Comparison of ENCODE assay signal across 8 cellular contexts in the genomic region with DNA sequence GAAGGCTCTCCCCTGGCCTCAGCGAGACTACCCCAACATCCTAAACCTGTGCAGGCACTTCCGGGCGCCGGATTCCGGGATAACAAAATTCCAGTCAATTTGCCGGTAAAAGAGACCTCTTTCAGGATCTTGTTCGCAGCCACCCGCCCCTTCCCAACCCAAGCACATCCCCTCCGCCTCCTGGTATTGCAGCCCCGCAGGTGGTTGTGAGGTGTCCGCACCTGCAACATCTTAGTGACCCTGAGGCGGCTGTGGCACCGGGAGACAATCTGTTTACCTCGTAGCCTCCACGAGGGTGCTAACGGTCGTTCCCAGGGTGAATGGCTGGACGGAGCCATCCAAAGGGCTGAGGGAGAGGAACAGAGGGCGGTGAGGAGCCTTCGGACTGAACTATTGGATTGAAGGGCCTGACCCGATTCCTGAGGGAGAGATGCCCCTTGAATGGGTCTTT. TPM values are rescaled to one million over a fixed set of nuclear protein-coding genes. Genes with fewer than 3 reads are reported as not detected.
A peak's percentile ranks its signal among the peaks of the same experiment; 100 is the strongest.
DNase-seq lines count a peak whose midpoint lies in the region; ATAC-seq and TF ChIP-seq lines count a peak whose summit lies in the region.

No MANE protein-coding gene starts in this region.

- H3K27me3 ChIP-seq in BLaER1, result peaks cover 38% of the 10 kb centered on the region

- H3K4me3 ChIP-seq in BLaER1, result peak overlapping the region; percentile 62
- H3K4me3 ChIP-seq in LNCaP clone FGC (ENCODE audit: low read depth, low read length), result peak overlapping the region; percentile 59

- DNase-seq in LNCaP clone FGC (ENCODE audit: low read depth) (no peak), RWPE1 (ENCODE audit: low spot score) (no peak)
- no peak for DNase-seq in natural killer cell treated with Interleukin-12 subunit alpha and Interleukin-12 subunit beta and Interleukin-15 and Interleukin-18, amount 100 ng/mL, for 72 hours (ENCODE audit: low spot score)
- no peak for DNase-seq in stimulated activated CD4-positive, alpha-beta T cell treated with anti-CD3 and anti-CD28 coated beads, Interleukin-2, amount 100 ng/mL, for 24 hours

- no peak overlapping the region for H3K9ac ChIP-seq in BLaER1

- H4K20me1 ChIP-seq in BLaER1, result no peaks in the 10 kb centered on the region

- H3K4me3 Mint-ChIP-seq in dendritic cell treated with granulocyte-macrophage colony-stimulating factor and Interleukin-4, amounts not matched to agents 40 ng/mL and 50 ng/mL, for 4 days, result peak overlapping the region; percentile 65
- peak overlapping the region; percentile 34 for H3K4me3 Mint-ChIP-seq in natural killer cell treated with Interleukin-12 subunit alpha and Interleukin-12 subunit beta and Interleukin-15 and Interleukin-18, amount 100 ng/mL, for 72 hours

- no peaks in the 10 kb centered on the region for H3K36me3 Mint-ChIP-seq in dendritic cell treated with granulocyte-macrophage colony-stimulating factor and Interleukin-4, amounts not matched to agents 40 ng/mL and 50 ng/mL, for 4 days (ENCODE audit: low read depth)
- no peaks in the 10 kb centered on the region for H3K36me3 Mint-ChIP-seq in natural killer cell treated with Interleukin-12 subunit alpha and Interleukin-12 subunit beta and Interleukin-15 and Interleukin-18, amount 100 ng/mL, for 72 hours

- H3K9me3 ChIP-seq in BLaER1, result peaks cover 1% of the 10 kb centered on the region

- peaks cover 63% of the 10 kb centered on the region for H3K27me3 Mint-ChIP-seq in dendritic cell treated with granulocyte-macrophage colony-stimulating factor and Interleukin-4, amounts not matched to agents 40 ng/mL and 50 ng/mL, for 4 days
- peaks cover 24 to 44% of the 10 kb centered on the region in 2 donors for H3K27me3 Mint-ChIP-seq in natural killer cell treated with Interleukin-12 subunit alpha and Interleukin-12 subunit beta and Interleukin-15 and Interleukin-18, amount 100 ng/mL, for 72 hours

- CTCF ChIA-PET in RWPE1 (lab: Yijun Ruan, JAX), result no interaction called here

- POLR2A ChIA-PET in RWPE1 (lab: Yijun Ruan, JAX; ENCODE audit: low non-redundant PET), result no interaction called here

- no peak overlapping the region for H3K27ac Mint-ChIP-seq in dendritic cell treated with granulocyte-macrophage colony-stimulating factor and Interleukin-4, amounts not matched to agents 40 ng/mL and 50 ng/mL, for 4 days
- H3K27ac Mint-ChIP-seq in natural killer cell treated with Interleukin-12 subunit alpha and Interleukin-12 subunit beta and Interleukin-15 and Interleukin-18, amount 100 ng/mL, for 72 hours, result no peak overlapping the region

- H3K27ac ChIP-seq in BLaER1 (no peak overlapping the region), RWPE1 (no peak overlapping the region; the same call in 1 of the 2 replicates)

- H3K9me3 Mint-ChIP-seq in dendritic cell treated with granulocyte-macrophage colony-stimulating factor and Interleukin-4, amounts not matched to agents 40 ng/mL and 50 ng/mL, for 4 days, result no peaks in the 10 kb centered on the region
- H3K9me3 Mint-ChIP-seq in natural killer cell treated with Interleukin-12 subunit alpha and Interleukin-12 subunit beta and Interleukin-15 and Interleukin-18, amount 100 ng/mL, for 72 hours, result no peaks in the 10 kb centered on the region

- no peaks in the 10 kb centered on the region for H3K36me3 ChIP-seq in BLaER1

- peak in 1 of 2 donors; percentile 7 for ATAC-seq in natural killer cell treated with Interleukin-12 subunit alpha and Interleukin-12 subunit beta and Interleukin-15 and Interleukin-18, amount 100 ng/mL, for 72 hours
- ATAC-seq in HG02852 (IDR thresholded peaks at IDR 0.05; ENCODE audit: unreplicated experiment), result no peak
- ATAC-seq in HG03439 (IDR thresholded peaks at IDR 0.05; ENCODE audit: unreplicated experiment), result no peak

- H3K4me2 ChIP-seq in BLaER1, result peak overlapping the region; percentile 73; the same call in 1 of the 2 replicates

- TF ChIP-seq CTCF in LNCaP clone FGC (IDR thresholded peaks at IDR 0.05; ENCODE audit: control insufficient read depth, extremely low read depth, insufficient read depth), result no peak
- no peak for TF ChIP-seq CTCF in RWPE1 (conservative IDR thresholded peaks at IDR 0.05; ENCODE audit: low read depth)

- no peaks in the 10 kb centered on the region for H3K4me1 ChIP-seq in BLaER1

- H3K4me1 Mint-ChIP-seq in dendritic cell treated with granulocyte-macrophage colony-stimulating factor and Interleukin-4, amounts not matched to agents 40 ng/mL and 50 ng/mL, for 4 days (ENCODE audit: low read depth), result no peaks in the 10 kb centered on the region
- H3K4me1 Mint-ChIP-seq in natural killer cell treated with Interleukin-12 subunit alpha and Interleukin-12 subunit beta and Interleukin-15 and Interleukin-18, amount 100 ng/mL, for 72 hours (ENCODE audit: low read depth in 2 of 2), result peaks cover 0 to 4% of the 10 kb centered on the region in 2 donors

- intact Hi-C loops in dendritic cell treated with granulocyte-macrophage colony-stimulating factor and Interleukin-4, amounts not matched to agents 40 ng/mL and 50 ng/mL, for 4 days (cut with micrococcal nuclease), result loop anchor here (10.0 kb wide), 1 partner anchor 345 kb away; no protein-coding TSS in a partner anchor

RNA-seq across cellular contexts. Expression of gene NR5A2, which starts 2.1 kb away (rescaled TPM):
- total RNA-seq in natural killer cell treated with Interleukin-12 subunit alpha and Interleukin-12 subunit beta and Interleukin-15 and Interleukin-18, amount 100 ng/mL, for 72 hours, result under 1 TPM in 1 of 2 donors, not detected in 1; 0.11 TPM
